In the genomic region with DNA sequence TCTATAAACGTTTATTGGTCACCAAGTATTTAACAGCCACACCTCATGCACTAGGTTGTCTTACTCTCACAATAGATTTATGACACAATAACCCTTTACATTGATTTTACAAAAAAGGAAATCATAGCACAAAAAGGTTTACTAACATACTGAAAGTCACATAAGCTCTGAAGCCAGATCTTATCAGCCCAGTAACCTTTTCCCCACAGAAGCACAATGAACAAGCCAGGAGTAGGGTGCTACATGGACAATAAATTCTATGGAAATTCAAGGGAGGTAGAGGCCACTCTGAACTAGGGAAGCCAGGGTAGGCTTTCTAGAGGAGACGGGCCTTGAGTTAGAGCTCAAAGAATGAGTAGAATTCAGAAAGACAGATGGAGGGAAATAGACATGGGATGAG, we compare ENCODE assay signal across 20 cellular contexts.
"Had no signal": no experiment of that assay in that cellular context is flagged by ENCODE, and none has a peak within 500 bp of the region (broad histone marks: within the 10 kb centered on the region; RNA-seq: fewer than 3 reads in every experiment).

No MANE protein-coding gene starts in this region.

- ATAC-seq: effector memory CD8-positive, alpha-beta T cell; left ventricle myocardium superior; naive thymus-derived CD8-positive, alpha-beta T cell; pancreas; right lobe of liver; stimulated activated naive B cell treated with anti-CD40 and anti-IgM and Interleukin-4, amounts not matched to agents 10 μg/mL and 1 μg/mL and 100 μg/mL, for 72 hours had no signal

- H3K4me1 ChIP-seq: pancreas, right lobe of liver, suprapubic skin, vagina had no signal

- H3K4me3 ChIP-seq: lung, pancreas, right lobe of liver, suprapubic skin, vagina had no signal

- DNase-seq: cortex of kidney; effector memory CD8-positive, alpha-beta T cell; erythroblast; hypothalamus; immature natural killer cell; islet precursor cell; kidney glomerular epithelial cell; left ventricle myocardium superior; naive thymus-derived CD8-positive, alpha-beta T cell; pancreas; right lobe of liver; small intestine; stimulated activated CD4-positive, alpha-beta T cell treated with anti-CD3 and anti-CD28 coated beads, Interleukin-15, amount 100 ng/mL, for 24 hours; stimulated activated CD4-positive, alpha-beta T cell treated with anti-CD3 and anti-CD28 coated beads, Interleukin-2, amount 100 ng/mL, for 48 hours; stimulated activated naive B cell treated with anti-CD40 and anti-IgM and Interleukin-4, amounts not matched to agents 10 μg/mL and 1 μg/mL and 100 μg/mL, for 72 hours; trophoblast cell had no signal

- H3K27me3 ChIP-seq: right lobe of liver, vagina had no signal

- H3K27ac ChIP-seq: neutrophil, pancreas, right lobe of liver, suprapubic skin, vagina had no signal

- H3K36me3 ChIP-seq: neutrophil, pancreas, right lobe of liver, suprapubic skin, vagina had no signal

- H3K9me3 ChIP-seq: neutrophil, pancreas, right lobe of liver, suprapubic skin, vagina had no signal
